Comparison of ENCODE assay signal across 1 cellular context in the genomic region with DNA sequence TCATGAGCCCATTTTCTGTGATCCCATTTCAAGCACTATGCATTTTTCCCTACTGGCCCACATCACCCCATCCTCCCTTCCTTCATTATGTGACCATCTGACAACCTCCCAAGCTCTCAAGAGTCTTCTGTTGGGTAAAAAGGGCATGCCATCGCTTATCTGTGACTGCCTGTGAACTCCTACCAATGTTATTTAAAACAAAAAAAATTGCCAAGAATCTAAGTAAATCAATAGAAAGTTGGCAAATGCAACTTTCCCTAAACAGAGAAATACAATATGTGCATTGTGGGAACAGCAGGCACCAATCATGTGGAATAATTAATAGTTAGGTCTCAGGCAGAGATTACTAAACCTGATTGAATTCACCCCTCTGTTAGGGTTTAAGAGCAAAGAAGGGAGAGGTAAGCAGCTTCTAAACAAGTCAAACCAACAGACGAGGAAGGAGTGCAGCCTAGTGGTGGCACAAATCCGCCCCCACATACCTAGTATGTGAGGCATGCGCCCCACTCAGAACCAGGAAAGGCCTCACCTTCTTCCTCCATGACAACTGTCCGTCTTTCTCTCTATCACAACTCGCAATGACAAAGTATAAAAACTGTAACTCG.
TF ChIP-seq lines count a peak whose summit lies in the region.

No MANE protein-coding gene starts in this region.

TF ChIP-seq in Ishikawa, 13 proteins besides CTCF, POLR2A, EP300 and RAD21 (continued from another document):
- TF ChIP-seq, protein P1, sequence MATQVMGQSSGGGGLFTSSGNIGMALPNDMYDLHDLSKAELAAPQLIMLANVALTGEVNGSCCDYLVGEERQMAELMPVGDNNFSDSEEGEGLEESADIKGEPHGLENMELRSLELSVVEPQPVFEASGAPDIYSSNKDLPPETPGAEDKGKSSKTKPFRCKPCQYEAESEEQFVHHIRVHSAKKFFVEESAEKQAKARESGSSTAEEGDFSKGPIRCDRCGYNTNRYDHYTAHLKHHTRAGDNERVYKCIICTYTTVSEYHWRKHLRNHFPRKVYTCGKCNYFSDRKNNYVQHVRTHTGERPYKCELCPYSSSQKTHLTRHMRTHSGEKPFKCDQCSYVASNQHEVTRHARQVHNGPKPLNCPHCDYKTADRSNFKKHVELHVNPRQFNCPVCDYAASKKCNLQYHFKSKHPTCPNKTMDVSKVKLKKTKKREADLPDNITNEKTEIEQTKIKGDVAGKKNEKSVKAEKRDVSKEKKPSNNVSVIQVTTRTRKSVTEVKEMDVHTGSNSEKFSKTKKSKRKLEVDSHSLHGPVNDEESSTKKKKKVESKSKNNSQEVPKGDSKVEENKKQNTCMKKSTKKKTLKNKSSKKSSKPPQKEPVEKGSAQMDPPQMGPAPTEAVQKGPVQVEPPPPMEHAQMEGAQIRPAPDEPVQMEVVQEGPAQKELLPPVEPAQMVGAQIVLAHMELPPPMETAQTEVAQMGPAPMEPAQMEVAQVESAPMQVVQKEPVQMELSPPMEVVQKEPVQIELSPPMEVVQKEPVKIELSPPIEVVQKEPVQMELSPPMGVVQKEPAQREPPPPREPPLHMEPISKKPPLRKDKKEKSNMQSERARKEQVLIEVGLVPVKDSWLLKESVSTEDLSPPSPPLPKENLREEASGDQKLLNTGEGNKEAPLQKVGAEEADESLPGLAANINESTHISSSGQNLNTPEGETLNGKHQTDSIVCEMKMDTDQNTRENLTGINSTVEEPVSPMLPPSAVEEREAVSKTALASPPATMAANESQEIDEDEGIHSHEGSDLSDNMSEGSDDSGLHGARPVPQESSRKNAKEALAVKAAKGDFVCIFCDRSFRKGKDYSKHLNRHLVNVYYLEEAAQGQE (IDR thresholded peaks at IDR 0.05; ENCODE audit: low read depth) = no peak
- peak; percentile 62; the same call in 1 of the 2 replicates for TF ChIP-seq EGR1 (IDR thresholded peaks at IDR 0.05)
- TF ChIP-seq, protein P2, sequence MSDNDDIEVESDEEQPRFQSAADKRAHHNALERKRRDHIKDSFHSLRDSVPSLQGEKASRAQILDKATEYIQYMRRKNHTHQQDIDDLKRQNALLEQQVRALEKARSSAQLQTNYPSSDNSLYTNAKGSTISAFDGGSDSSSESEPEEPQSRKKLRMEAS (IDR thresholded peaks at IDR 0.05) = no peak
- TF ChIP-seq CEBPB (IDR thresholded peaks at IDR 0.05) = no peak
